In the genomic region with DNA sequence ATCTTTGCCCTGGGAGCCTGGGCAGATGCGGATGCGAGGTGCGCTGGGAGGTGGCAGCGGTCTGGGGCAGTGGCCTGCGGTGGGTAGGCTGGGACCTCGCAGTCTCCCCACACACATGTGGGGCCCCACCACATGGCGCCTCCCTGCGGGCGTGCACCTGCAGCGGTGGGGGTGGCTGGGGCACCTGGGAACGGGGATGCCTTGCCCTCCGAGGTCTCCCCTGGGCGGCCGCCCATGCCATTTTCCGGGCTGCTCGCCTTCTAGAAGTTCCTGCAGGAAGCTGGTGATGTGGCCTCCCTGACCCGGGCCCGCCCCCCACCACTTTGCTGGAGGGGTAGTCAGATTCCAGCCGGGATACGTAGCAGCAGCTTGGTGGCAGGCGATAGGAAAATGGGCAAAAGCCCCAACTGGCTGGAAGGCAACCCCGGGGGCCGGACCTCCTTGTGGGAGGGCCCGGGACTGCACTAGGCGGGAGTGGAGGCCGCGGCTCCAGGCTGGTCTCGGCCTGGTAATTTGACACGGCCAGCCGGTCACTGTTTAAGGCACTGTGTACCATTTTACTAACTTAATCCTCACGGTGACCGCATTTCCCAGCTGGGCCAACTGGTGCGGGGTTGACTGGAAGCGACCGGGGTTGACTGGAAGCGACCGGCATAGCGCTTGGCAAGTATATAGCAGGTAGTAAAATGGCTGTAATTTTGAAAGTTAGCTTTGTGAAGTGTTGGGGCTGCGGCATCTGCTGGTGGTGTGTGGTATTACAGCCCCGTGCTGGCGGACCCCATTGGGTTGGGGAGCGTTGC, we compare ENCODE assay signal across 8 cellular contexts. TPM values are rescaled to one million over a fixed set of nuclear protein-coding genes. Genes with fewer than 3 reads are reported as not detected.
DNase-seq lines count a peak whose midpoint lies in the region; ATAC-seq and TF ChIP-seq lines count a peak whose summit lies in the region.

No MANE protein-coding gene starts in this region.

- no peak for TF ChIP-seq EP300 in upper lobe of left lung (IDR thresholded peaks at IDR 0.05)

- POLR2A ChIA-PET in CD4-positive, alpha-beta T cell (lab: Charles Lee), result no interaction called here
- POLR2A ChIA-PET in HEK293 (lab: Yijun Ruan, JAX), result interaction anchor here (1.0 to 1.5 kb wide), 2 partner anchors 38 to 40 kb away, joined by 3 to 4 read pairs; partner anchors contain the start of gene IGF2BP1
- POLR2A ChIA-PET in RWPE1 (lab: Yijun Ruan, JAX; ENCODE audit: low non-redundant PET), result interaction anchor here (0.6 kb wide), 1 partner anchor 85 kb away, joined by 9 read pairs; no protein-coding TSS in a partner anchor

- DNase-seq in CD4-positive, alpha-beta T cell, result peak in 3 of 10 experiments; percentile 13 to 18 (median 14)
- DNase-seq in RWPE1 (ENCODE audit: low spot score) (peak; percentile 66), cardiac fibroblast (ENCODE audit: low read depth in 2 of 2) (peak; percentile 65 to 72), memory B cell (ENCODE audit: low spot score in 2 of 2) (peak; percentile 31 to 43), upper lobe of left lung (peak in 1 of 2 donors; percentile 81), cerebellar nuclear complex (lab: John Stamatoyannopoulos, UW) (no peak)

- peaks cover 3% of the 10 kb centered on the region for H3K27me3 ChIP-seq in CD4-positive, alpha-beta T cell (ENCODE audit: control insufficient read depth, insufficient read depth, low read length)
- H3K27me3 ChIP-seq in upper lobe of left lung, result no peaks in the 10 kb centered on the region

- H3K4me1 ChIP-seq in HEK293 (ENCODE audit: control insufficient read depth, insufficient read depth, low read length), result no peaks in the 10 kb centered on the region; the same call in 1 of the 2 replicates
- no peaks in the 10 kb centered on the region for H3K4me1 ChIP-seq in upper lobe of left lung

- H3K27ac Mint-ChIP-seq in CD4-positive, alpha-beta T cell, result no peak overlapping the region
- no peak overlapping the region for H3K27ac Mint-ChIP-seq in memory B cell

- 84% methylated on average over 29 to 38 of the region's 42 CpGs for WGBS in upper lobe of left lung, 2 donors

- no peaks in the 10 kb centered on the region for H3K36me3 Mint-ChIP-seq in CD4-positive, alpha-beta T cell (ENCODE audit: low read depth)
- no peaks in the 10 kb centered on the region for H3K36me3 Mint-ChIP-seq in memory B cell

- H3K27ac ChIP-seq in CD4-positive, alpha-beta T cell (ENCODE audit: low read depth, low read length), result no peak overlapping the region
- H3K27ac ChIP-seq in HEK293 (ENCODE audit: extremely low read depth, low read depth, low read length) (no peak overlapping the region), RWPE1 (peak overlapping the region; percentile 51), upper lobe of left lung (no peak overlapping the region)

- peak; percentile 56 for TF ChIP-seq CTCF in CD4-positive, alpha-beta T cell (IDR thresholded peaks at IDR 0.05)
- TF ChIP-seq CTCF in HEK293 (tag by site-specific recombination; IDR thresholded peaks at IDR 0.05) (0 out of 2 replicates have a peak, but pooled peaks have one; percentile 16), RWPE1 (conservative IDR thresholded peaks at IDR 0.05; ENCODE audit: low read depth) (peak; percentile 97), cardiac fibroblast (IDR thresholded peaks at IDR 0.05; ENCODE audit: low read depth, low read length) (peak; percentile 88), upper lobe of left lung (IDR thresholded peaks at IDR 0.05) (peak; percentile 47 to 72 (median 66))

- H3K36me3 ChIP-seq in HEK293 (ENCODE audit: control insufficient read depth in 2 of 2, insufficient read depth in 1 of 2, low read length in 2 of 2), result peaks cover 64 to 88% of the 10 kb centered on the region in 2 experiments
- H3K36me3 ChIP-seq in upper lobe of left lung, result no peaks in the 10 kb centered on the region

- no peak overlapping the region for H3K4me3 Mint-ChIP-seq in CD4-positive, alpha-beta T cell
- H3K4me3 Mint-ChIP-seq in memory B cell, result no peak overlapping the region

- no peaks in the 10 kb centered on the region for H3K9me3 ChIP-seq in CD4-positive, alpha-beta T cell (ENCODE audit: control insufficient read depth, low read length)
- H3K9me3 ChIP-seq in HEK293 (ENCODE audit: control insufficient read depth, insufficient read depth, low read depth, low read length) (no peaks in the 10 kb centered on the region), upper lobe of left lung (no peaks in the 10 kb centered on the region)

- ATAC-seq in CD4-positive, alpha-beta T cell (ENCODE audit: poor library complexity), result no peak
- ATAC-seq in memory B cell (ENCODE audit: low read depth) (peak; percentile 48), upper lobe of left lung (ENCODE audit: low FRiP score in 2 of 2) (peak; percentile 29 to 81), HG03354 (IDR thresholded peaks at IDR 0.05; ENCODE audit: poor library complexity, severe bottlenecking, unreplicated experiment) (no peak)

- TF ChIP-seq POLR2A in upper lobe of left lung (IDR thresholded peaks at IDR 0.05), result no peak

- H3K4me1 Mint-ChIP-seq in CD4-positive, alpha-beta T cell (ENCODE audit: low read depth), result peaks cover 6% of the 10 kb centered on the region
- H3K4me1 Mint-ChIP-seq in memory B cell, result peaks cover 6% of the 10 kb centered on the region

- CTCF ChIA-PET in CD4-positive, alpha-beta T cell (lab: Charles Lee), result interaction anchor here (1.1 to 1.6 kb wide), 2 partner anchors 12 to 357 kb away, joined by 3 read pairs; no protein-coding TSS in a partner anchor
- CTCF ChIA-PET in HEK293 (lab: Yijun Ruan, JAX) (interaction anchor here (0.7 to 8.6 kb wide), 10 partner anchors 12 to 140 kb away, joined by 3 to 129 read pairs (median 4); partner anchors contain the start of genes IGF2BP1 and SNF8), RWPE1 (lab: Yijun Ruan, JAX) (interaction anchor here (0.5 to 2.2 kb wide), 14 partner anchors 8 to 364 kb away, joined by 3 to 12 read pairs (median 4); no protein-coding TSS in a partner anchor)

- intact Hi-C loops in CD4-positive, alpha-beta T cell (cut with DNase I, micrococcal nuclease), result no loop called here

- H3K4me3 ChIP-seq in HEK293 (ENCODE audit: low read depth, low read length), result no peak overlapping the region
- no peak overlapping the region for H3K4me3 ChIP-seq in cardiac fibroblast (replicated peaks in 1 of 2; ENCODE audit: low read depth in 2 of 2, low read length in 2 of 2)
- peak overlapping the region in 1 of 4 donors; percentile 13 for H3K4me3 ChIP-seq in upper lobe of left lung

- peaks cover 33% of the 10 kb centered on the region for H3K27me3 Mint-ChIP-seq in CD4-positive, alpha-beta T cell
- peaks cover 8% of the 10 kb centered on the region for H3K27me3 Mint-ChIP-seq in memory B cell

- H3K9me3 Mint-ChIP-seq in CD4-positive, alpha-beta T cell, result no peaks in the 10 kb centered on the region
- H3K9me3 Mint-ChIP-seq in memory B cell, result no peaks in the 10 kb centered on the region

TF ChIP-seq in HEK293, 187 proteins besides CTCF, POLR2A, EP300 and RAD21:
- TF ChIP-seq ZNF654 (tag by site-specific recombination; IDR thresholded peaks at IDR 0.05; ENCODE audit: low read depth), result peak; percentile 20; the same call in 1 of the 2 replicates
- no peak for TF ChIP-seq ZNF24 (tag by site-specific recombination; IDR thresholded peaks at IDR 0.05)
- TF ChIP-seq ZNF202 (tag by site-specific recombination; IDR thresholded peaks at IDR 0.05; ENCODE audit: borderline replicate concordance), result peak; percentile 76; the same call in 1 of the 2 replicates

RNA-seq across cellular contexts. Expression of gene IGF2BP1, which starts 38.5 kb away (rescaled TPM):
- not detected for total RNA-seq in CD4-positive, alpha-beta T cell
- 1 to 10 TPM in 2 of 6 donors, not detected in 4; 1.3 to 1.4 TPM for total RNA-seq in upper lobe of left lung

Comparison
In these comparisons a context has a peak if more than half of its experiments do, and no peak if none do; other contexts are left out.
1. ATAC-seq: peak in memory B cell (single experiment) and upper lobe of left lung (2 of 2); none in CD4-positive, alpha-beta T cell (single experiment) and HG03354 (single experiment).
2. DNase-seq: peak in RWPE1 (single experiment), cardiac fibroblast (2 of 2) and memory B cell (2 of 2); none in cerebellar nuclear complex (0 of 2).
3. CTCF ChIP-seq: peak in every context shown above with its lines; median percentile 97 in RWPE1; 88 in cardiac fibroblast; 66 in upper lobe of left lung; 56 in CD4-positive, alpha-beta T cell; 16 in HEK293.